ENCODE assay signal across 1 cellular context in the genomic region with DNA sequence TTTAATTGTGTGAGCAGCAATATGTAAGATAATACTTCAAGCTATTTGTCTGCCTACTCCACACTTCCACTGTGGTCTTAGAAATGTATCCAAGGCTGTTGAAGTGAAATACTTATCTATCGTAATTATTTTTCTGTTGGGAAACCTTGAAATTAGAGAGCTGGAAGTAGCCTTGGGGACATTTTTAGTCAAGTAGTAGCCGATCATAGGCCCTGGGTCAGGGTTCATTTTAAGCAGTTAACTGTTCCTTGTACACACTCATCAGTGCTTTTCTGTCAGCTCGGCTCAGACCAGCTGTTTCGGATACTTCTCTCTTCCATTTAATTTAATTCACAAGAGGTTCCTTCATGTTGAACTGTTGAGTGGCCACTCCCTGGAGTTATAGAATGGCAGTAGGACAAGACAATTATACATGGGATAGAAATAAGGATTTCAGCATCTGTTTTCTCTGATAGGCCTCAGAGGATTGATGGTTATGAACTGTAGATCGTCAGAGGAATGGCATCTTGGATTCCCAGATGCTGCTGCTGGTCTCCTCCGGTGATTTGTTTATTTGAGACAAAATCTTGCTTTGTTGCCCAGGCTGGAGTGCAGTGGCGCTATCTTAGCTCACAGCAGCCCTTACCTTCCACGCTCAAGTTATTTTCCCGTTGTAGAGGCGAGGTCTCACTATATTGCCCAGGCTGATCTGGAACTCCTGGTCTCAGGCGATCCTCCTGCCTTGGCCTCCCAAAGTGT.
TF ChIP-seq lines count a peak whose summit lies in the region.

No MANE protein-coding gene starts in this region.

TF ChIP-seq in IMR-90, 13 proteins besides CTCF, POLR2A, EP300 and RAD21:
- no peak for TF ChIP-seq USF2 (IDR thresholded peaks at IDR 0.05; ENCODE audit: low read depth, low read length)
- TF ChIP-seq MAFK (IDR thresholded peaks at IDR 0.05; ENCODE audit: low read depth, low read length): no peak
- TF ChIP-seq, protein P1, sequence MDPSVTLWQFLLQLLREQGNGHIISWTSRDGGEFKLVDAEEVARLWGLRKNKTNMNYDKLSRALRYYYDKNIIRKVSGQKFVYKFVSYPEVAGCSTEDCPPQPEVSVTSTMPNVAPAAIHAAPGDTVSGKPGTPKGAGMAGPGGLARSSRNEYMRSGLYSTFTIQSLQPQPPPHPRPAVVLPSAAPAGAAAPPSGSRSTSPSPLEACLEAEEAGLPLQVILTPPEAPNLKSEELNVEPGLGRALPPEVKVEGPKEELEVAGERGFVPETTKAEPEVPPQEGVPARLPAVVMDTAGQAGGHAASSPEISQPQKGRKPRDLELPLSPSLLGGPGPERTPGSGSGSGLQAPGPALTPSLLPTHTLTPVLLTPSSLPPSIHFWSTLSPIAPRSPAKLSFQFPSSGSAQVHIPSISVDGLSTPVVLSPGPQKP (IDR thresholded peaks at IDR 0.05; ENCODE audit: borderline replicate concordance, low read depth, low read length): no peak
- TF ChIP-seq SMC3 (IDR thresholded peaks at IDR 0.05; ENCODE audit: low read depth, low read length): no peak
- TF ChIP-seq MXI1 (IDR thresholded peaks at IDR 0.05; ENCODE audit: borderline replicate concordance, low read depth, low read length): no peak
- no peak for TF ChIP-seq FOS (IDR thresholded peaks at IDR 0.05; ENCODE audit: low read depth, low read length)
- no peak for TF ChIP-seq CHD1 (IDR thresholded peaks at IDR 0.05; ENCODE audit: low read depth, low read length)
- TF ChIP-seq NFE2L2 (IDR thresholded peaks at IDR 0.05; ENCODE audit: low read depth, low read length): no peak
